9 cellular contexts compared by ENCODE assay signal in the genomic region with DNA sequence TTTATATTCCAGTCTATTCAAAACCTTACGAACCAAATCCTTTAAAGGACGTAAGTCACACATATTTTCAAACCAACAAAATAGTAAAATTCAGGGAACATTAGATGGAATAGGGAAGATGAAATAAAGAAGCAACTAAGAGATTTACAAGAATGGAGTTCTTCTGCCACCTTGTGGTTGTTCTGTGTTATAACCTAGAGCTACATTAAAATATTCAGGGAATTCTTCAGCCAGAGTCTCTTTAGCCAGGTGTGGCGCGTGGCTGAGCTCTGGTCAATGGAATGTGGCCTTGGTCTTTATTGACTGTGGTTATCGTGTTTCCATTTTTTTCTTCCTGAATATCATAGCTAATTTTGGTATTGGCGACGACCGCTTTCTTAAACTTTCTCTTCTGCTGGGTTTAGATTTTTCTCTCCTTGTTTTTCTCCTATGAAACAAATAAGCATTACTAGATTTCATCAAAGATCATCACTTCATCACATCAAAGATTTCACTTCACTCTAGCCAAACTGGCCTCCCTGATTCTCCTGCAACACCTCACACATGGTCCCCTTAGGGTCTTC.
DNase-seq lines count a peak whose midpoint lies in the region; ATAC-seq and TF ChIP-seq lines count a peak whose summit lies in the region.
"Had no signal": no experiment of that assay in that cellular context is flagged by ENCODE, and none has a peak within 500 bp of the region (broad histone marks: within the 10 kb centered on the region; RNA-seq: fewer than 3 reads in every experiment).

No MANE protein-coding gene starts in this region.

- H3K4me3 ChIP-seq in LNCaP clone FGC (ENCODE audit: low read depth, low read length), result no peak overlapping the region
- no peak overlapping the region for H3K4me3 ChIP-seq in lung

- H3K27ac Mint-ChIP-seq in activated T-helper 2 cell treated with anti-CD3 and anti-CD28 coated beads, Interferon-gamma antibody, Interleukin-2, Interleukin-4, amounts not matched to agents 10 μg/mL and 5 μg/mL and 100 μg/mL, durations not matched to agents 14 hours and 24 hours and 36 hours, result no peak overlapping the region

- WGBS in lung, 2 donors, result 15 to 20% methylated on average over 8 of the region's 8 CpGs

- H3K9me3 Mint-ChIP-seq in activated T-helper 2 cell treated with anti-CD3 and anti-CD28 coated beads, Interferon-gamma antibody, Interleukin-2, Interleukin-4, amounts not matched to agents 10 μg/mL and 5 μg/mL and 100 μg/mL, durations not matched to agents 14 hours and 24 hours and 36 hours, result no peaks in the 10 kb centered on the region
- H3K9me3 Mint-ChIP-seq: central memory CD8-positive, alpha-beta T cell had no signal

- H3K4me1 Mint-ChIP-seq in activated T-helper 2 cell treated with anti-CD3 and anti-CD28 coated beads, Interferon-gamma antibody, Interleukin-2, Interleukin-4, amounts not matched to agents 10 μg/mL and 5 μg/mL and 100 μg/mL, durations not matched to agents 14 hours and 24 hours and 36 hours (ENCODE audit: low read depth), result peaks cover 15% of the 10 kb centered on the region
- H3K4me1 Mint-ChIP-seq: central memory CD8-positive, alpha-beta T cell had no signal

- H3K36me3 Mint-ChIP-seq in activated T-helper 2 cell treated with anti-CD3 and anti-CD28 coated beads, Interferon-gamma antibody, Interleukin-2, Interleukin-4, amounts not matched to agents 10 μg/mL and 5 μg/mL and 100 μg/mL, durations not matched to agents 14 hours and 24 hours and 36 hours (ENCODE audit: low read depth), result no peaks in the 10 kb centered on the region

- H3K4me1 ChIP-seq in lung (ENCODE audit: control insufficient read depth in 2 of 2, insufficient read depth in 2 of 2, low read length in 2 of 2), result no peaks in the 10 kb centered on the region

- H3K36me3 ChIP-seq in lung (ENCODE audit: control insufficient read depth in 2 of 2, insufficient read depth in 2 of 2, low read length in 2 of 2), result no peaks in the 10 kb centered on the region

- intact Hi-C loops in activated T-helper 2 cell treated with anti-CD3 and anti-CD28 coated beads, Interferon-gamma antibody, Interleukin-2, Interleukin-4, amounts not matched to agents 10 μg/mL and 5 μg/mL and 100 μg/mL, durations not matched to agents 14 hours and 24 hours and 36 hours (cut with micrococcal nuclease), result loop anchor here (1.0 to 10.0 kb wide), 3 partner anchors 36 to 491 kb away; no protein-coding TSS in a partner anchor

- DNase-seq in GM10266 (ENCODE audit: extremely low spot score) (peak; percentile 35), LNCaP clone FGC (ENCODE audit: low read depth) (peak; percentile 32), OCI-M2 (lab: John Stamatoyannopoulos, UW; ENCODE audit: unreplicated experiment) (peak; percentile 12), dermis microvascular lymphatic vessel endothelial cell (ENCODE audit: low read depth in 2 of 2) (peak; percentile 30 to 62), lung (ENCODE audit: low spot score) (no peak)
- DNase-seq in effector CD8-positive, alpha-beta T cell (lab: John Stamatoyannopoulos, UW), result no peak
- no peak for DNase-seq in activated T-helper 2 cell treated with anti-CD3 and anti-CD28 coated beads, Interferon-gamma antibody, Interleukin-2, Interleukin-4, amounts not matched to agents 10 μg/mL and 5 μg/mL and 100 μg/mL, durations not matched to agents 14 hours and 24 hours and 36 hours (ENCODE audit: low spot score)

- H3K27ac ChIP-seq in 22Rv1, result no peak overlapping the region
- H3K27ac ChIP-seq in lung (ENCODE audit: low read depth in 1 of 2, low read length in 1 of 2), result no peak overlapping the region

- TF ChIP-seq CTCF in 22Rv1 (IDR thresholded peaks at IDR 0.05) (peak; percentile 83), GM10266 (IDR thresholded peaks at IDR 0.05; ENCODE audit: control insufficient read depth, insufficient read depth, low read depth, missing control alignments) (peak; percentile 56), LNCaP clone FGC (IDR thresholded peaks at IDR 0.05; ENCODE audit: control insufficient read depth, extremely low read depth, insufficient read depth) (peak; percentile 64), lung (IDR thresholded peaks at IDR 0.05; ENCODE audit: control extremely low read depth, extremely low read depth) (peak; percentile 57)

- no peak overlapping the region for H3K4me3 Mint-ChIP-seq in activated T-helper 2 cell treated with anti-CD3 and anti-CD28 coated beads, Interferon-gamma antibody, Interleukin-2, Interleukin-4, amounts not matched to agents 10 μg/mL and 5 μg/mL and 100 μg/mL, durations not matched to agents 14 hours and 24 hours and 36 hours (ENCODE audit: low read depth)
- H3K4me3 Mint-ChIP-seq: central memory CD8-positive, alpha-beta T cell had no signal

- H3K27me3 ChIP-seq in lung (ENCODE audit: control insufficient read depth, insufficient read depth), result no peaks in the 10 kb centered on the region

- peaks cover 2% of the 10 kb centered on the region for H3K27me3 Mint-ChIP-seq in activated T-helper 2 cell treated with anti-CD3 and anti-CD28 coated beads, Interferon-gamma antibody, Interleukin-2, Interleukin-4, amounts not matched to agents 10 μg/mL and 5 μg/mL and 100 μg/mL, durations not matched to agents 14 hours and 24 hours and 36 hours (ENCODE audit: low read depth)

- no peaks in the 10 kb centered on the region for H3K9me3 ChIP-seq in lung (ENCODE audit: control insufficient read depth in 2 of 2, insufficient read depth in 1 of 2, low read length in 1 of 2)

- peak; percentile 80 for ATAC-seq in lung (ENCODE audit: insufficient read depth, low FRiP score)

Comparison
In these comparisons a context has a peak if more than half of its experiments do, and no peak if none do; other contexts are left out.
1. DNase-seq: peak in GM10266 (single experiment), LNCaP clone FGC (single experiment), OCI-M2 (single experiment) and dermis microvascular lymphatic vessel endothelial cell (2 of 2); none in lung (single experiment), effector CD8-positive, alpha-beta T cell (single experiment) and activated T-helper 2 cell treated with anti-CD3 and anti-CD28 coated beads, Interferon-gamma antibody, Interleukin-2, Interleukin-4, amounts not matched to agents 10 μg/mL and 5 μg/mL and 100 μg/mL, durations not matched to agents 14 hours and 24 hours and 36 hours (single experiment).
2. Peak in every context shown above with its lines, with median percentiles within 50 percentile points of each other: CTCF ChIP-seq.